7 cellular contexts compared by ENCODE assay signal in genomic region chr13:95643814-95644598, GRCh38. TPM values are rescaled to one million over a fixed set of nuclear protein-coding genes. Genes with fewer than 3 reads are reported as not detected.
DNase-seq lines count a peak whose midpoint lies in the region; ATAC-seq and TF ChIP-seq lines count a peak whose summit lies in the region.

No MANE protein-coding gene starts in this region.

- H3K27ac ChIP-seq in SJCRH30, result peak overlapping the region; percentile 81
- H3K27ac ChIP-seq in muscle layer of duodenum (ENCODE audit: low read length), result no peak overlapping the region
- no peak overlapping the region for H3K27ac ChIP-seq in effector memory CD4-positive, alpha-beta T cell (ENCODE audit: insufficient read depth, low read length, poor library complexity, severe bottlenecking)

- H3K4me1 ChIP-seq in SJCRH30, result no peaks in the 10 kb centered on the region
- peaks cover 0 to 31% of the 10 kb centered on the region in 2 donors for H3K4me1 ChIP-seq in muscle layer of duodenum (ENCODE audit: control insufficient read depth in 1 of 2, insufficient read depth in 2 of 2, low read length in 2 of 2)
- peaks cover 10% of the 10 kb centered on the region for H3K4me1 ChIP-seq in effector memory CD4-positive, alpha-beta T cell (ENCODE audit: control insufficient read depth, insufficient read depth, low read length, poor library complexity, severe bottlenecking)

- TF ChIP-seq POLR2A in GM18505 (IDR thresholded peaks at IDR 0.05; ENCODE audit: borderline replicate concordance, extremely low read depth, insufficient read depth, insufficient read length), result no peak

- DNase-seq in SJCRH30 (peak; percentile 63 to 67), epithelial cell of esophagus (ENCODE audit: low read depth) (peak; percentile 35), NCI-H510A (lab: John Stamatoyannopoulos, UW) (no peak)
- no peak for DNase-seq in effector memory CD4-positive, alpha-beta T cell

- peak overlapping the region; percentile 95 for H3K4me3 ChIP-seq in SJCRH30
- peak overlapping the region; percentile 54 for H3K4me3 ChIP-seq in epithelial cell of esophagus (ENCODE audit: low read length)
- H3K4me3 ChIP-seq in muscle layer of duodenum (ENCODE audit: low read depth in 1 of 2, low read length in 2 of 2), result peak overlapping the region; percentile 63 to 91
- H3K4me3 ChIP-seq in effector memory CD4-positive, alpha-beta T cell (ENCODE audit: insufficient read depth, low read depth, low read length, poor library complexity, severe bottlenecking), result no peak overlapping the region

- H3K36me3 ChIP-seq in SJCRH30 (peaks cover 28% of the 10 kb centered on the region), muscle layer of duodenum (ENCODE audit: control insufficient read depth in 1 of 2, insufficient read depth in 2 of 2, low read length in 2 of 2) (no peaks in the 10 kb centered on the region)
- H3K36me3 ChIP-seq in effector memory CD4-positive, alpha-beta T cell (ENCODE audit: control insufficient read depth, insufficient read depth, low read length), result no peaks in the 10 kb centered on the region

- TF ChIP-seq CTCF in epithelial cell of esophagus (IDR thresholded peaks at IDR 0.05; ENCODE audit: insufficient read depth, low read depth, low read length, missing control alignments), result no peak

- H3K9me3 ChIP-seq in SJCRH30 (replicated peaks) (no peaks in the 10 kb centered on the region), muscle layer of duodenum (ENCODE audit: control insufficient read depth in 1 of 2, low read length in 2 of 2) (no peaks in the 10 kb centered on the region)
- no peaks in the 10 kb centered on the region for H3K9me3 ChIP-seq in effector memory CD4-positive, alpha-beta T cell (ENCODE audit: control insufficient read depth, low read length)

- ATAC-seq in GM18505 (IDR thresholded peaks at IDR 0.05; ENCODE audit: unreplicated experiment) (peak; percentile 61), HG02588 (IDR thresholded peaks at IDR 0.05; ENCODE audit: unreplicated experiment) (peak; percentile 35)

- H3K27me3 ChIP-seq in SJCRH30 (no peaks in the 10 kb centered on the region), muscle layer of duodenum (ENCODE audit: low read depth, low read length) (peaks cover 13% of the 10 kb centered on the region)
- peaks cover 19% of the 10 kb centered on the region for H3K27me3 ChIP-seq in effector memory CD4-positive, alpha-beta T cell (replicated peaks; ENCODE audit: control insufficient read depth, insufficient read depth, low read length, poor library complexity, severe bottlenecking)

RNA-seq across cellular contexts. Expression of gene DZIP1, which starts 0.5 kb away (rescaled TPM):
- 39.1 and 47.6 TPM in 2 replicates for total RNA-seq in SJCRH30 (2014; rRNA removed; shearing (Covaris generic))

RNA-seq across cellular contexts. Expression of gene DNAJC3, which starts 32.9 kb away (rescaled TPM):
- total RNA-seq in SJCRH30 (2014; rRNA removed; shearing (Covaris generic)), result 22.5 and 24.1 TPM in 2 replicates

Comparison
In these comparisons a context has a peak if more than half of its experiments do, and no peak if none do; other contexts are left out.
1. DNase-seq: peak in SJCRH30 (2 of 2) and epithelial cell of esophagus (single experiment); none in effector memory CD4-positive, alpha-beta T cell (0 of 3) and NCI-H510A (single experiment).